ENCODE assay signal across 1 cellular context in the genomic region with DNA sequence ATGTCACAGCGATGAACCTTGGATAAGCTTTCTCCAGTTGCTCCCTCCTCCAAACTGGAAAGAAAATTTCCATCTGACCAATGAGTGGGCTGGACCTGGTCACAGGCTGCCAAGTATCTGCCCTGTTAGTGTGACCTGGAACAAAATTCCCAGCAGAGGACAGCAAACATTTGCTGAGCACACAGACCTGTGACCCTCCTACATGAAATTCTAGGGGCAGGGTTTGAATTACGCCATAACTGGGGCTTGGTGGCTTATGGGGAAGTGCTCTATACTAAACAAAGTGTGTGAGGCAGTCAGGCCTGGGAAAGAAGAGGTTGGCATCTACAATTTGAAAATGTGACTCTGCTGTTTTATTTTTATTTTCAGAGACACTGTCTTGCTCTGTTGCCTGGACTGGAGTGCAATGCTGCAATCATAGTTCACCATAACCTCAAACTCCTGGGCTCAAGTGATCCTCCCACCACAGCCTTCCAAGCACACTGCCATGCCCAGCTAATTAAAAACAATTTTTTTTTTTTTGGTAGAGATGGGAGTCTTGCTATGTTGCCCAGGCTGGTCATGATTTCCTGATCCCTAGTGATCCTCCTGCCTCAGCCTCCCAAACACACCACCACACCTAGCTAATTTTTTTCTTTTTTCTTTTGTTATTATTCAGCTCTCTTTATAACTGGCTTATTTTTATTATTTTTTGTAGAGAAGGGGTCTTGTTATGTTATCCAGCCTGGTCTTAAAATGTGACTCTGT.
TF ChIP-seq lines count a peak whose summit lies in the region.

No MANE protein-coding gene starts in this region.

TF ChIP-seq in SK-N-SH, 30 proteins besides CTCF, POLR2A, EP300 and RAD21 (continued from another document):
- TF ChIP-seq TAF1 (IDR thresholded peaks at IDR 0.05; ENCODE audit: borderline replicate concordance, low read depth, low read length) (no peak), FOXM1 (IDR thresholded peaks at IDR 0.05; ENCODE audit: low read depth) (no peak), MEF2A (IDR thresholded peaks at IDR 0.05; ENCODE audit: borderline replicate concordance, low read depth) (no peak), RXRA (IDR thresholded peaks at IDR 0.05; ENCODE audit: borderline replicate concordance, low read depth) (no peak)
- TF ChIP-seq, protein P1, sequence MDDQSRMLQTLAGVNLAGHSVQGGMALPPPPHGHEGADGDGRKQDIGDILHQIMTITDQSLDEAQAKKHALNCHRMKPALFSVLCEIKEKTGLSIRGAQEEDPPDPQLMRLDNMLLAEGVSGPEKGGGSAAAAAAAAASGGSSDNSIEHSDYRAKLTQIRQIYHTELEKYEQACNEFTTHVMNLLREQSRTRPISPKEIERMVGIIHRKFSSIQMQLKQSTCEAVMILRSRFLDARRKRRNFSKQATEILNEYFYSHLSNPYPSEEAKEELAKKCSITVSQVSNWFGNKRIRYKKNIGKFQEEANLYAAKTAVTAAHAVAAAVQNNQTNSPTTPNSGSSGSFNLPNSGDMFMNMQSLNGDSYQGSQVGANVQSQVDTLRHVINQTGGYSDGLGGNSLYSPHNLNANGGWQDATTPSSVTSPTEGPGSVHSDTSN (IDR thresholded peaks at IDR 0.05): no peak
- TF ChIP-seq, protein P2, sequence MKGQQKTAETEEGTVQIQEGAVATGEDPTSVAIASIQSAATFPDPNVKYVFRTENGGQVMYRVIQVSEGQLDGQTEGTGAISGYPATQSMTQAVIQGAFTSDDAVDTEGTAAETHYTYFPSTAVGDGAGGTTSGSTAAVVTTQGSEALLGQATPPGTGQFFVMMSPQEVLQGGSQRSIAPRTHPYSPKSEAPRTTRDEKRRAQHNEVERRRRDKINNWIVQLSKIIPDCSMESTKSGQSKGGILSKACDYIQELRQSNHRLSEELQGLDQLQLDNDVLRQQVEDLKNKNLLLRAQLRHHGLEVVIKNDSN (IDR thresholded peaks at IDR 0.05; ENCODE audit: borderline replicate concordance, low read depth): no peak
- TF ChIP-seq, protein P3, sequence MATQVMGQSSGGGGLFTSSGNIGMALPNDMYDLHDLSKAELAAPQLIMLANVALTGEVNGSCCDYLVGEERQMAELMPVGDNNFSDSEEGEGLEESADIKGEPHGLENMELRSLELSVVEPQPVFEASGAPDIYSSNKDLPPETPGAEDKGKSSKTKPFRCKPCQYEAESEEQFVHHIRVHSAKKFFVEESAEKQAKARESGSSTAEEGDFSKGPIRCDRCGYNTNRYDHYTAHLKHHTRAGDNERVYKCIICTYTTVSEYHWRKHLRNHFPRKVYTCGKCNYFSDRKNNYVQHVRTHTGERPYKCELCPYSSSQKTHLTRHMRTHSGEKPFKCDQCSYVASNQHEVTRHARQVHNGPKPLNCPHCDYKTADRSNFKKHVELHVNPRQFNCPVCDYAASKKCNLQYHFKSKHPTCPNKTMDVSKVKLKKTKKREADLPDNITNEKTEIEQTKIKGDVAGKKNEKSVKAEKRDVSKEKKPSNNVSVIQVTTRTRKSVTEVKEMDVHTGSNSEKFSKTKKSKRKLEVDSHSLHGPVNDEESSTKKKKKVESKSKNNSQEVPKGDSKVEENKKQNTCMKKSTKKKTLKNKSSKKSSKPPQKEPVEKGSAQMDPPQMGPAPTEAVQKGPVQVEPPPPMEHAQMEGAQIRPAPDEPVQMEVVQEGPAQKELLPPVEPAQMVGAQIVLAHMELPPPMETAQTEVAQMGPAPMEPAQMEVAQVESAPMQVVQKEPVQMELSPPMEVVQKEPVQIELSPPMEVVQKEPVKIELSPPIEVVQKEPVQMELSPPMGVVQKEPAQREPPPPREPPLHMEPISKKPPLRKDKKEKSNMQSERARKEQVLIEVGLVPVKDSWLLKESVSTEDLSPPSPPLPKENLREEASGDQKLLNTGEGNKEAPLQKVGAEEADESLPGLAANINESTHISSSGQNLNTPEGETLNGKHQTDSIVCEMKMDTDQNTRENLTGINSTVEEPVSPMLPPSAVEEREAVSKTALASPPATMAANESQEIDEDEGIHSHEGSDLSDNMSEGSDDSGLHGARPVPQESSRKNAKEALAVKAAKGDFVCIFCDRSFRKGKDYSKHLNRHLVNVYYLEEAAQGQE (IDR thresholded peaks at IDR 0.05; ENCODE audit: low read depth, low read length): no peak
